20 cellular contexts compared by ENCODE assay signal in the genomic region with DNA sequence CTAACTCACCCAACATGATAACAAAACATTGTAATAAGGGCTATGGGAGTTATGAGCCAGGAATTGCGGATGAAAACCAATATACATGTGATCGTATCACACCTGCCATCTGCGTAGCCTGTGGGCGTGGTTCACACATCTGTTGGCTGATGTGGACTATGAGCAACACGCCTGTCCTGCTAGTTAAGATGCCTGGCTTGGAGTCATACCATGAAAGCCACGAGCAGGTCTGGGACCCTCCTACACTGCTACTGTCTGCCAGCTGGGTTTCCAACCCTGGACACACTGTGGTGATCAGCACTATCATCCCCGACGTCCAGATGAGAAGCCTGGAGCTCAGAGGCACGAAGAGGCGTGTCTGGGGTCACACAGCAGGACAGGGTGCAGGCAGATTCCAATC. TPM values are rescaled to one million over a fixed set of nuclear protein-coding genes. Genes with fewer than 3 reads are reported as not detected.
DNase-seq lines count a peak whose midpoint lies in the region; ATAC-seq and TF ChIP-seq lines count a peak whose summit lies in the region.
"Had no signal": no experiment of that assay in that cellular context is flagged by ENCODE, and none has a peak within 500 bp of the region (broad histone marks: within the 10 kb centered on the region; RNA-seq: fewer than 3 reads in every experiment).

No MANE protein-coding gene starts in this region.

- peaks cover 15% of the 10 kb centered on the region for H3K36me3 ChIP-seq in RWPE2 (ENCODE audit: low read depth)
- H3K36me3 ChIP-seq: breast epithelium had no signal

- no peaks in the 10 kb centered on the region for H3K27me3 Mint-ChIP-seq in effector memory CD8-positive, alpha-beta T cell
- no peaks in the 10 kb centered on the region for H3K27me3 Mint-ChIP-seq in neural crest cell (ENCODE audit: low read depth)

- no peak overlapping the region for H3K27ac ChIP-seq in RWPE2 (ENCODE audit: poor library complexity, severe bottlenecking)
- H3K27ac ChIP-seq: breast epithelium, upper lobe of right lung had no signal

- H3K4me3 Mint-ChIP-seq in effector memory CD8-positive, alpha-beta T cell, result peak overlapping the region; percentile 24 to 66
- peak overlapping the region; percentile 23 for H3K4me3 Mint-ChIP-seq in neural crest cell

- TF ChIP-seq CTCF in RWPE2 (IDR thresholded peaks at IDR 0.05; ENCODE audit: poor library complexity, severe bottlenecking) (no peak), neural crest cell (conservative IDR thresholded peaks at IDR 0.05) (no peak)

- H3K36me3 Mint-ChIP-seq in effector memory CD8-positive, alpha-beta T cell (ENCODE audit: insufficient read depth), result peaks cover 67% of the 10 kb centered on the region
- no peaks in the 10 kb centered on the region for H3K36me3 Mint-ChIP-seq in neural crest cell (ENCODE audit: low read depth)

- no peak overlapping the region for H3K4me3 ChIP-seq in RWPE2 (ENCODE audit: severe bottlenecking)
- H3K4me3 ChIP-seq: breast epithelium, upper lobe of right lung had no signal

- peak overlapping the region; percentile 90 to 92 for H3K27ac Mint-ChIP-seq in effector memory CD8-positive, alpha-beta T cell
- peak overlapping the region; percentile 84 for H3K27ac Mint-ChIP-seq in neural crest cell (ENCODE audit: unreplicated experiment)

- H3K9me3 ChIP-seq in RWPE2 (ENCODE audit: severe bottlenecking), result no peaks in the 10 kb centered on the region
- H3K9me3 ChIP-seq: breast epithelium, upper lobe of right lung had no signal

- ATAC-seq in RWPE2 (ENCODE audit: low read depth), result no peak
- peak; percentile 57 for ATAC-seq in effector memory CD8-positive, alpha-beta T cell (replicated peaks)
- ATAC-seq: right cardiac atrium, upper lobe of right lung had no signal

- no peaks in the 10 kb centered on the region for H3K9me3 Mint-ChIP-seq in effector memory CD8-positive, alpha-beta T cell
- no peaks in the 10 kb centered on the region for H3K9me3 Mint-ChIP-seq in neural crest cell

- no peaks in the 10 kb centered on the region for H3K4me1 ChIP-seq in RWPE2 (ENCODE audit: insufficient read depth, poor library complexity, severe bottlenecking)
- H3K4me1 ChIP-seq: breast epithelium had no signal

- no peaks in the 10 kb centered on the region for H3K27me3 ChIP-seq in RWPE2 (ENCODE audit: insufficient read depth, poor library complexity, severe bottlenecking)
- H3K27me3 ChIP-seq: breast epithelium, upper lobe of right lung had no signal

- peaks cover 69 to 72% of the 10 kb centered on the region in 2 donors for H3K4me1 Mint-ChIP-seq in effector memory CD8-positive, alpha-beta T cell (ENCODE audit: low read depth in 2 of 2)
- peaks cover 49% of the 10 kb centered on the region for H3K4me1 Mint-ChIP-seq in neural crest cell

- peak; percentile 25 for DNase-seq in activated CD4-positive, alpha-beta T cell treated with anti-CD3 and anti-CD28 coated beads for 48 hours
- DNase-seq in activated CD4-positive, alpha-beta T cell treated with anti-CD3 and anti-CD28 coated beads, Interleukin-2, amount 50 U/mL, for 1 hour, result no peak
- DNase-seq in RWPE2 (ENCODE audit: low spot score) (peak; percentile 43), neural crest cell (ENCODE audit: low read depth, low spot score) (no peak), iPS-NIHi7 (ENCODE audit: extremely low spot score) (no peak), NCI-H1694 treated with DMSO at 0.1 percent for 48 hours (lab: John Stamatoyannopoulos, UW) (no peak), kidney glomerular epithelial cell (lab: John Stamatoyannopoulos, UW) (no peak)
- DNase-seq in effector memory CD8-positive, alpha-beta T cell, result peak; percentile 21 to 23 (median 22)
- DNase-seq: 8988T; activated gamma-delta T cell treated with Interleukin-2 at 50 U/mL for 16 hours; foreskin melanocyte; GOT3; NCI-H446; nucleus accumbens; right cardiac atrium; stimulated activated CD4-positive, alpha-beta T cell treated with anti-CD3 and anti-CD28 coated beads, Interleukin-2, amount 100 ng/mL, for 48 hours; upper lobe of right lung had no signal

RNA-seq across cellular contexts. Expression of a gene that starts 40.2 kb away (rescaled TPM):
- 32.3 and 43.5 TPM in 2 replicates for total RNA-seq in neural crest cell

RNA-seq across cellular contexts. Expression of a gene that starts 46.1 kb away (rescaled TPM):
- total RNA-seq in neural crest cell, result 0.37 TPM in 1 of 2 replicates, not detected in the other
- total RNA-seq: breast epithelium, HT-29, lung microvascular endothelial cell, right cardiac atrium, upper lobe of right lung had no signal

Comparison
In these comparisons a context has a peak if more than half of its experiments do, and no peak if none do; other contexts are left out.
1. DNase-seq: peak in activated CD4-positive, alpha-beta T cell treated with anti-CD3 and anti-CD28 coated beads for 48 hours (single experiment), RWPE2 (single experiment) and effector memory CD8-positive, alpha-beta T cell (3 of 3); none in activated CD4-positive, alpha-beta T cell treated with anti-CD3 and anti-CD28 coated beads, Interleukin-2, amount 50 U/mL, for 1 hour (single experiment), neural crest cell (single experiment), iPS-NIHi7 (single experiment), NCI-H1694 treated with DMSO at 0.1 percent for 48 hours (single experiment) and kidney glomerular epithelial cell (single experiment).